In the genomic region with DNA sequence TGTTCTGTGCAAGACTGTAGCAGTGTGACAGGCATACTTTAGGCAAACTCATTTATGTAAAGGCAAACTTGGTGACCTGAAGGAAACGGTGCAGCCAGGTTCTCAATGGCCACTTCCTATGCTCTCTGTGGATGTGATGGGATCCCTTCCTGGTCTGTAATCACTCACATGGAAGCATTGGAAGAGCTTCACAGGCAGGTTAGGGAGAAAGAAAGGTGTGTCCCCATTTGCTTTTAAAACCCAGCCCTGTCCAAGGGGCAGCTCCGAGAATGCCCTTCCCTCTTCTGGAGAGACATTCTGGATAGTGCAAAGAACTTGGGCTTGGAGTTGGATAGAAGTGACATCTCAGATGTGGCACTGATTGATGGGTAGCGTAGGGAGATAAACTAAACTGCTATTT, we compare ENCODE assay signal across 16 cellular contexts. TPM values are rescaled to one million over a fixed set of nuclear protein-coding genes. Genes with fewer than 3 reads are reported as not detected.
DNase-seq lines count a peak whose midpoint lies in the region; ATAC-seq and TF ChIP-seq lines count a peak whose summit lies in the region.
"Had no signal": no experiment of that assay in that cellular context is flagged by ENCODE, and none has a peak within 500 bp of the region (broad histone marks: within the 10 kb centered on the region; RNA-seq: fewer than 3 reads in every experiment).

No MANE protein-coding gene starts in this region.

- no peak; the same call in 1 of the 2 replicates for ATAC-seq in WTC11
- peak; percentile 66 for ATAC-seq in mucosa of descending colon
- ATAC-seq in GM21723 (IDR thresholded peaks at IDR 0.05; ENCODE audit: unreplicated experiment) = no peak

- CTCF ChIA-PET in WTC11 (lab: Charles Lee) = no interaction called here

- POLR2A ChIA-PET in WTC11 (lab: Charles Lee) = no interaction called here

- no peaks in the 10 kb centered on the region for H3K27me3 ChIP-seq in esophagus muscularis mucosa

- intact Hi-C loops in mucosa of descending colon (cut with DNase I, micrococcal nuclease) (no loop called here), esophagus muscularis mucosa (cut with DNase I) (no loop called here)

- TF ChIP-seq POLR2A in esophagus muscularis mucosa (IDR thresholded peaks at IDR 0.05; ENCODE audit: low read depth) = no peak

- H3K27me3 Mint-ChIP-seq in WTC11 (ENCODE audit: low read depth) = no peaks in the 10 kb centered on the region
- H3K27me3 Mint-ChIP-seq: CD8-positive, alpha-beta memory T cell; IgD-negative memory B cell had no signal

- H3K4me3 ChIP-seq in mucosa of descending colon = no peak overlapping the region
- H3K4me3 ChIP-seq in esophagus muscularis mucosa = no peak overlapping the region
- H3K4me3 ChIP-seq: GM23248, HAP-1 had no signal

- H3K9me3 ChIP-seq in mucosa of descending colon (no peaks in the 10 kb centered on the region), esophagus muscularis mucosa (no peaks in the 10 kb centered on the region)
- H3K9me3 ChIP-seq: Caco-2, HAP-1 had no signal

- H3K4me3 Mint-ChIP-seq in WTC11 = no peak overlapping the region
- H3K4me3 Mint-ChIP-seq: CD14-positive monocyte; CD8-positive, alpha-beta memory T cell had no signal

- peak; percentile 35 for DNase-seq in NCI-H82 (lab: John Stamatoyannopoulos, UW)
- no peak for DNase-seq in NCI-H82 treated with DMSO at 0.1 percent for 48 hours (lab: John Stamatoyannopoulos, UW; ENCODE audit: unreplicated experiment)
- no peak for DNase-seq in WTC11 (ENCODE audit: low spot score)
- no peak for DNase-seq in mucosa of descending colon
- no peak for DNase-seq in esophagus muscularis mucosa (ENCODE audit: extremely low spot score)
- no peak for DNase-seq in superior temporal gyrus (ENCODE audit: extremely low spot score)
- DNase-seq: Caco-2; CD8-positive, alpha-beta memory T cell; DND-41; GDM1; GM23248 had no signal

- H3K27ac ChIP-seq in esophagus muscularis mucosa (replicated peaks in 1 of 4) = no peak overlapping the region
- H3K27ac ChIP-seq: 22Rv1, GM23248 had no signal

- H3K36me3 ChIP-seq in mucosa of descending colon (ENCODE audit: low read depth) = no peaks in the 10 kb centered on the region
- peaks cover 36 to 89% (median 65%) of the 10 kb centered on the region in 4 donors for H3K36me3 ChIP-seq in esophagus muscularis mucosa

- WGBS in esophagus muscularis mucosa = 100% methylated on average over 3 of the region's 3 CpGs

- no peak for TF ChIP-seq EP300 in esophagus muscularis mucosa (IDR thresholded peaks at IDR 0.05)

- peaks cover 18% of the 10 kb centered on the region for H3K4me1 Mint-ChIP-seq in WTC11
- H3K4me1 Mint-ChIP-seq: CD14-positive monocyte had no signal

- H3K4me1 ChIP-seq in mucosa of descending colon (ENCODE audit: low read depth) = no peaks in the 10 kb centered on the region
- H3K4me1 ChIP-seq in esophagus muscularis mucosa = no peaks in the 10 kb centered on the region
- H3K4me1 ChIP-seq: Caco-2 had no signal

- peaks cover 49% of the 10 kb centered on the region for H3K36me3 Mint-ChIP-seq in WTC11

- H3K9me3 Mint-ChIP-seq in WTC11 = no peaks in the 10 kb centered on the region
- H3K9me3 Mint-ChIP-seq: CD14-positive monocyte; CD8-positive, alpha-beta memory T cell; IgD-negative memory B cell had no signal

- H3K27ac Mint-ChIP-seq in WTC11 = peak overlapping the region; percentile 21; the same call in 1 of the 2 replicates

- no peak for TF ChIP-seq CTCF in WTC11 (IDR thresholded peaks at IDR 0.05)
- TF ChIP-seq CTCF in mucosa of descending colon (IDR thresholded peaks at IDR 0.05) = no peak
- no peak for TF ChIP-seq CTCF in esophagus muscularis mucosa (IDR thresholded peaks at IDR 0.05)

TF ChIP-seq in WTC11, 78 proteins besides CTCF, POLR2A, EP300 and RAD21 (continues in another document):
- TF ChIP-seq JAZF1 (CRISPR knock-in tag; IDR thresholded peaks at IDR 0.05) = no peak
- TF ChIP-seq FOXJ3 (CRISPR knock-in tag; IDR thresholded peaks at IDR 0.05; ENCODE audit: borderline replicate concordance) = no peak
- TF ChIP-seq, protein P1, sequence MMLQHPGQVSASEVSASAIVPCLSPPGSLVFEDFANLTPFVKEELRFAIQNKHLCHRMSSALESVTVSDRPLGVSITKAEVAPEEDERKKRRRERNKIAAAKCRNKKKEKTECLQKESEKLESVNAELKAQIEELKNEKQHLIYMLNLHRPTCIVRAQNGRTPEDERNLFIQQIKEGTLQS (CRISPR knock-in tag; conservative IDR thresholded peaks at IDR 0.05) = no peak
- TF ChIP-seq, protein P2, sequence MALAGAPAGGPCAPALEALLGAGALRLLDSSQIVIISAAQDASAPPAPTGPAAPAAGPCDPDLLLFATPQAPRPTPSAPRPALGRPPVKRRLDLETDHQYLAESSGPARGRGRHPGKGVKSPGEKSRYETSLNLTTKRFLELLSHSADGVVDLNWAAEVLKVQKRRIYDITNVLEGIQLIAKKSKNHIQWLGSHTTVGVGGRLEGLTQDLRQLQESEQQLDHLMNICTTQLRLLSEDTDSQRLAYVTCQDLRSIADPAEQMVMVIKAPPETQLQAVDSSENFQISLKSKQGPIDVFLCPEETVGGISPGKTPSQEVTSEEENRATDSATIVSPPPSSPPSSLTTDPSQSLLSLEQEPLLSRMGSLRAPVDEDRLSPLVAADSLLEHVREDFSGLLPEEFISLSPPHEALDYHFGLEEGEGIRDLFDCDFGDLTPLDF (CRISPR knock-in tag; IDR thresholded peaks at IDR 0.05) = no peak
- no peak for TF ChIP-seq SOX15 (CRISPR knock-in tag; IDR thresholded peaks at IDR 0.05)
- TF ChIP-seq GTF2I (CRISPR knock-in tag; conservative IDR thresholded peaks at IDR 0.05) = no peak
- no peak for TF ChIP-seq ETV6 (CRISPR knock-in tag; IDR thresholded peaks at IDR 0.05)
- TF ChIP-seq, protein P3, sequence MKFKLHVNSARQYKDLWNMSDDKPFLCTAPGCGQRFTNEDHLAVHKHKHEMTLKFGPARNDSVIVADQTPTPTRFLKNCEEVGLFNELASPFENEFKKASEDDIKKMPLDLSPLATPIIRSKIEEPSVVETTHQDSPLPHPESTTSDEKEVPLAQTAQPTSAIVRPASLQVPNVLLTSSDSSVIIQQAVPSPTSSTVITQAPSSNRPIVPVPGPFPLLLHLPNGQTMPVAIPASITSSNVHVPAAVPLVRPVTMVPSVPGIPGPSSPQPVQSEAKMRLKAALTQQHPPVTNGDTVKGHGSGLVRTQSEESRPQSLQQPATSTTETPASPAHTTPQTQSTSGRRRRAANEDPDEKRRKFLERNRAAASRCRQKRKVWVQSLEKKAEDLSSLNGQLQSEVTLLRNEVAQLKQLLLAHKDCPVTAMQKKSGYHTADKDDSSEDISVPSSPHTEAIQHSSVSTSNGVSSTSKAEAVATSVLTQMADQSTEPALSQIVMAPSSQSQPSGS (CRISPR knock-in tag; IDR thresholded peaks at IDR 0.05; ENCODE audit: borderline replicate concordance, low read depth) = no peak
- no peak for TF ChIP-seq ATF1 (CRISPR knock-in tag; IDR thresholded peaks at IDR 0.05)
- TF ChIP-seq IRF2 (CRISPR knock-in tag; IDR thresholded peaks at IDR 0.05; ENCODE audit: borderline replicate concordance, low read depth) = no peak
- no peak for TF ChIP-seq FOXK1 (CRISPR knock-in tag; IDR thresholded peaks at IDR 0.05)
- TF ChIP-seq, protein P4, sequence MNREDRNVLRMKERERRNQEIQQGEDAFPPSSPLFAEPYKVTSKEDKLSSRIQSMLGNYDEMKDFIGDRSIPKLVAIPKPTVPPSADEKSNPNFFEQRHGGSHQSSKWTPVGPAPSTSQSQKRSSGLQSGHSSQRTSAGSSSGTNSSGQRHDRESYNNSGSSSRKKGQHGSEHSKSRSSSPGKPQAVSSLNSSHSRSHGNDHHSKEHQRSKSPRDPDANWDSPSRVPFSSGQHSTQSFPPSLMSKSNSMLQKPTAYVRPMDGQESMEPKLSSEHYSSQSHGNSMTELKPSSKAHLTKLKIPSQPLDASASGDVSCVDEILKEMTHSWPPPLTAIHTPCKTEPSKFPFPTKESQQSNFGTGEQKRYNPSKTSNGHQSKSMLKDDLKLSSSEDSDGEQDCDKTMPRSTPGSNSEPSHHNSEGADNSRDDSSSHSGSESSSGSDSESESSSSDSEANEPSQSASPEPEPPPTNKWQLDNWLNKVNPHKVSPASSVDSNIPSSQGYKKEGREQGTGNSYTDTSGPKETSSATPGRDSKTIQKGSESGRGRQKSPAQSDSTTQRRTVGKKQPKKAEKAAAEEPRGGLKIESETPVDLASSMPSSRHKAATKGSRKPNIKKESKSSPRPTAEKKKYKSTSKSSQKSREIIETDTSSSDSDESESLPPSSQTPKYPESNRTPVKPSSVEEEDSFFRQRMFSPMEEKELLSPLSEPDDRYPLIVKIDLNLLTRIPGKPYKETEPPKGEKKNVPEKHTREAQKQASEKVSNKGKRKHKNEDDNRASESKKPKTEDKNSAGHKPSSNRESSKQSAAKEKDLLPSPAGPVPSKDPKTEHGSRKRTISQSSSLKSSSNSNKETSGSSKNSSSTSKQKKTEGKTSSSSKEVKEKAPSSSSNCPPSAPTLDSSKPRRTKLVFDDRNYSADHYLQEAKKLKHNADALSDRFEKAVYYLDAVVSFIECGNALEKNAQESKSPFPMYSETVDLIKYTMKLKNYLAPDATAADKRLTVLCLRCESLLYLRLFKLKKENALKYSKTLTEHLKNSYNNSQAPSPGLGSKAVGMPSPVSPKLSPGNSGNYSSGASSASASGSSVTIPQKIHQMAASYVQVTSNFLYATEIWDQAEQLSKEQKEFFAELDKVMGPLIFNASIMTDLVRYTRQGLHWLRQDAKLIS (CRISPR knock-in tag; IDR thresholded peaks at IDR 0.05; ENCODE audit: borderline replicate concordance) = no peak
- no peak for TF ChIP-seq ESRRA (CRISPR knock-in tag; IDR thresholded peaks at IDR 0.05; ENCODE audit: borderline replicate concordance)
- TF ChIP-seq, protein P5, sequence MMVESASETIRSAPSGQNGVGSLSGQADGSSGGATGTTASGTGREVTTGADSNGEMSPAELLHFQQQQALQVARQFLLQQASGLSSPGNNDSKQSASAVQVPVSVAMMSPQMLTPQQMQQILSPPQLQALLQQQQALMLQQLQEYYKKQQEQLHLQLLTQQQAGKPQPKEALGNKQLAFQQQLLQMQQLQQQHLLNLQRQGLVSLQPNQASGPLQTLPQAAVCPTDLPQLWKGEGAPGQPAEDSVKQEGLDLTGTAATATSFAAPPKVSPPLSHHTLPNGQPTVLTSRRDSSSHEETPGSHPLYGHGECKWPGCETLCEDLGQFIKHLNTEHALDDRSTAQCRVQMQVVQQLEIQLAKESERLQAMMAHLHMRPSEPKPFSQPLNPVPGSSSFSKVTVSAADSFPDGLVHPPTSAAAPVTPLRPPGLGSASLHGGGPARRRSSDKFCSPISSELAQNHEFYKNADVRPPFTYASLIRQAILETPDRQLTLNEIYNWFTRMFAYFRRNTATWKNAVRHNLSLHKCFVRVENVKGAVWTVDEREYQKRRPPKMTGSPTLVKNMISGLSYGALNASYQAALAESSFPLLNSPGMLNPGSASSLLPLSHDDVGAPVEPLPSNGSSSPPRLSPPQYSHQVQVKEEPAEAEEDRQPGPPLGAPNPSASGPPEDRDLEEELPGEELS (CRISPR knock-in tag; IDR thresholded peaks at IDR 0.05) = no peak
- TF ChIP-seq GRHL2 (CRISPR knock-in tag; IDR thresholded peaks at IDR 0.05; ENCODE audit: insufficient replicate concordance, severe bottlenecking) = no peak

RNA-seq across cellular contexts. Expression of a gene that starts 28.1 kb away (rescaled TPM):
- total RNA-seq in WTC11 (2021) (23.4 to 25.6 TPM (median 25.1 TPM) in 3 replicates), mucosa of descending colon (10 to 100 TPM; 20.4 to 24.7 (median 24.2) TPM), esophagus muscularis mucosa (10 to 100 TPM in 1 of 4 donors, 1 to 10 TPM in 3; 6.6 to 18.0 (median 8.3) TPM)
